Comparison of ENCODE assay signal across 12 cellular contexts in the genomic region with DNA sequence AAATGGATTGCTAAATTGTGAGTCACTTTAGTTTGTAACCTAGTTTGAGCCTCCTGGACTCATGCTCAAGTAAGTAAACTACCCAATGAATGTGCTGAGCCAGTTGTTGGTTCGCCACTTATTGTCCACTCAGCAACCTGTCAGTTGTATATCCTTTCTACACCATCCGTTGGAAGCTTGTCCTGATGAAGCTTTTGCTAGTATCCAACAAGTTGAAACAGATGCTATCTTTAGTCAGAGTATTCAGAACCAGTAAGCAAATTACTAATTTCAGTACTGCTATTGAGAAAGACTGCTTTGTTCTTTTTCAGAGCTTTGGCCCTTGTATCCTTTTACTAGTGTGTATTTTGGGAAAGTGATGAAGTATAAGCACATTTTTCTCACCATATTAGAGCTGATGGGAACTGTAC. TPM values are rescaled to one million over a fixed set of nuclear protein-coding genes. Genes with fewer than 3 reads are reported as not detected.
A peak's percentile ranks its signal among the peaks of the same experiment; 100 is the strongest.
DNase-seq lines count a peak whose midpoint lies in the region; ATAC-seq and TF ChIP-seq lines count a peak whose summit lies in the region.
"Had no signal": no experiment of that assay in that cellular context is flagged by ENCODE, and none has a peak within 500 bp of the region (broad histone marks: within the 10 kb centered on the region; RNA-seq: fewer than 3 reads in every experiment).

No MANE protein-coding gene starts in this region.

- H3K27me3 Mint-ChIP-seq in HFFc6 (ENCODE audit: insufficient read depth): peaks cover 2% of the 10 kb centered on the region
- H3K27me3 Mint-ChIP-seq: progenitor cell of endocrine pancreas; stimulated activated naive B cell treated with anti-CD40 and anti-IgM and Interleukin-4, amounts not matched to agents 10 μg/mL and 1 μg/mL and 100 μg/mL, for 72 hours had no signal

- DNase-seq in Daoy (ENCODE audit: low read depth): peak; percentile 4
- peak; percentile 22 for DNase-seq in HFFc6
- peak; percentile 65 for DNase-seq in RWPE1 (ENCODE audit: low spot score)
- DNase-seq in fibroblast of mammary gland (ENCODE audit: low read depth): peak; percentile 59
- DNase-seq in NCI-H2196 (lab: John Stamatoyannopoulos, UW; ENCODE audit: unreplicated experiment): no peak
- DNase-seq in kidney glomerular epithelial cell (lab: John Stamatoyannopoulos, UW): no peak
- DNase-seq: stimulated activated naive B cell treated with anti-CD40 and anti-IgM and Interleukin-4, amounts not matched to agents 10 μg/mL and 1 μg/mL and 100 μg/mL, for 72 hours had no signal

- POLR2A ChIA-PET in RWPE1 (lab: Yijun Ruan, JAX; ENCODE audit: low non-redundant PET): interaction anchor here (0.7 to 2.1 kb wide), 2 partner anchors 120 to 853 kb away, joined by 3 to 7 read pairs; a partner anchor contains a TSS

- TF ChIP-seq CTCF in HFFc6 (IDR thresholded peaks at IDR 0.05): no peak
- no peak for TF ChIP-seq CTCF in RWPE1 (conservative IDR thresholded peaks at IDR 0.05; ENCODE audit: low read depth)
- TF ChIP-seq CTCF in fibroblast of mammary gland (conservative IDR thresholded peaks at IDR 0.05; ENCODE audit: control insufficient read depth, insufficient read depth, low read depth, low read length): no peak

- H3K4me3 Mint-ChIP-seq in HFFc6: no peak overlapping the region
- H3K4me3 Mint-ChIP-seq: stimulated activated naive B cell treated with anti-CD40 and anti-IgM and Interleukin-4, amounts not matched to agents 10 μg/mL and 1 μg/mL and 100 μg/mL, for 72 hours had no signal

- ATAC-seq in HG02840 (IDR thresholded peaks at IDR 0.05; ENCODE audit: low FRiP score, unreplicated experiment): no peak
- no peak for ATAC-seq in GM21360 (IDR thresholded peaks at IDR 0.05; ENCODE audit: unreplicated experiment)
- ATAC-seq: stimulated activated naive B cell treated with anti-CD40 and anti-IgM and Interleukin-4, amounts not matched to agents 10 μg/mL and 1 μg/mL and 100 μg/mL, for 72 hours had no signal

- H3K9me3 Mint-ChIP-seq in HFFc6: no peaks in the 10 kb centered on the region
- H3K9me3 Mint-ChIP-seq: stimulated activated naive B cell treated with anti-CD40 and anti-IgM and Interleukin-4, amounts not matched to agents 10 μg/mL and 1 μg/mL and 100 μg/mL, for 72 hours had no signal

- peak overlapping the region; percentile 11; the same call in 1 of the 2 replicates for H3K27ac Mint-ChIP-seq in HFFc6
- H3K27ac Mint-ChIP-seq: progenitor cell of endocrine pancreas; stimulated activated naive B cell treated with anti-CD40 and anti-IgM and Interleukin-4, amounts not matched to agents 10 μg/mL and 1 μg/mL and 100 μg/mL, for 72 hours had no signal

- peaks cover 45% of the 10 kb centered on the region for H3K4me1 Mint-ChIP-seq in HFFc6 (ENCODE audit: low read depth)

- CTCF ChIA-PET in RWPE1 (lab: Yijun Ruan, JAX): interaction anchor here (0.7 kb wide), 1 partner anchor 126 kb away, joined by 3 read pairs; no protein-coding TSS in a partner anchor

- H3K4me3 ChIP-seq in fibroblast of mammary gland (ENCODE audit: control insufficient read depth, low read depth, low read length): no peak overlapping the region
- H3K4me3 ChIP-seq: BLaER1 had no signal

- peaks cover 13% of the 10 kb centered on the region for H3K36me3 Mint-ChIP-seq in HFFc6 (ENCODE audit: low read depth)

- H3K27ac ChIP-seq in RWPE1: no peak overlapping the region
- H3K27ac ChIP-seq: BLaER1 had no signal

RNA-seq across cellular contexts. Expression of a gene that starts 4.3 kb away (rescaled TPM):
- 45.1 and 45.3 TPM in 2 replicates for total RNA-seq in Daoy (2014; rRNA removed; shearing (Covaris generic))
- 10 to 100 TPM; 63.0 to 72.0 (median 69.6) TPM for total RNA-seq in HFFc6 (2021; fragmentation: NEBNext Ultra II Directional; extraction: Animal tissue kit (Norgen Biotek cat#: 25700))

RNA-seq across cellular contexts. Expression of a gene that starts 5.3 kb away (rescaled TPM):
- total RNA-seq in Daoy (2014; rRNA removed; shearing (Covaris generic)): 32.5 and 33.2 TPM in 2 replicates
- 10 to 100 TPM; 68.6 to 90.7 (median 74.2) TPM for total RNA-seq in HFFc6 (2021; fragmentation: NEBNext Ultra II Directional; extraction: Animal tissue kit (Norgen Biotek cat#: 25700))

RNA-seq across cellular contexts. Expression of a gene that starts 17.0 kb away (rescaled TPM):
- 2.0 TPM in 1 of 2 replicates, not detected in the other for total RNA-seq in Daoy (2014; rRNA removed; shearing (Covaris generic))
- 10 to 100 TPM; 10.4 to 38.5 (median 11.8) TPM for total RNA-seq in HFFc6 (2021; fragmentation: NEBNext Ultra II Directional; extraction: Animal tissue kit (Norgen Biotek cat#: 25700))
- total RNA-seq: HT-29 had no signal

Comparison
In these comparisons a context has a peak if more than half of its experiments do, and no peak if none do; other contexts are left out.
1. DNase-seq: peak in Daoy (single experiment), HFFc6 (single experiment), RWPE1 (single experiment) and fibroblast of mammary gland (single experiment); none in NCI-H2196 (single experiment) and kidney glomerular epithelial cell (single experiment).